12 cellular contexts compared by ENCODE assay signal in the genomic region with DNA sequence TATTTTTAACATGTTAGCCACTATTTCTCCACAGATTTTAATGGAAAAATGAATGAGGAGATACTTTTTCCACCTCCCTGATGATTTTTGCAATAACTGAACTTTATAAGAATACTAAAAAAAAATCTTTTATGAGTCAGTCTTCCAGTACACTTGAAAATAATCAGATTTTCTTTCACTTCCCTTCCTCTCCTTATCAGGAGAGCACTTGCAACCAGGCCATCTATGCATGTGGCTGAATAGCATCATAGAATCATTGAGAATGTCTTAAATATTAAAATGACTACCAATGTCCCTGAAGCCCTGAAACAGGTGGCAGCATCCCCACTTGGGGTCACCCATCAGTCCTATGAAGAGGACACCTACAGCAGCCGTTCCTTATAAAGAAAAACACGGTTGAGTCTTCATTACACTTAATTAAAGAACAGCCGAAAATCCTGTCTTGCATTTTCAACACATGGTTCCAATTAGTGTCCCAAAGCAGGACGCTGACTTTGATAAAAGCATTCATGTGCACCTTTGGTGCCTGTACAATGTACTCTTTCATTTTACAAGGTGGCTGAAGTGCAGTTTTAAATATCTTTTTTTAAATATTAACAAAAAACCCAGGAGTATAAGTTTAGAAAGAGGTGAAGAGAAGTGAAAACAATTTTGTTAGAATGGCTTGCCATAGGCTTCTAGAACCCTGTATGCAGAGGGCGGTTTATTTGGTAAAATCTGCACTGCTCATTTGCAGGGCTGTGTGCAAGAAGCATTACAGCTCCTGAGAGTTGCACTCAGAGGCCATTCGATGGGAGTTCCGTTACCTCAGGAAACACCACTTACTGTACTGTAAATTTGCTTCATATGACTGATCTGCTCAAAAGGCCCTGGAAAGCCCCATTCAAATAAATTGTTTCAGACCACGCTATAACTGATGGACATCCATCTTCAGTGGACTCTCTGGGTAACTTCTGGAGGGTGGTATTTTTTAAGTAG.
DNase-seq lines count a peak whose midpoint lies in the region; ATAC-seq and TF ChIP-seq lines count a peak whose summit lies in the region.
"Had no signal": no experiment of that assay in that cellular context is flagged by ENCODE, and none has a peak within 500 bp of the region (broad histone marks: within the 10 kb centered on the region; RNA-seq: fewer than 3 reads in every experiment).

No MANE protein-coding gene starts in this region.

- peaks cover 9% of the 10 kb centered on the region; the same call in 2 of the 3 replicates for H3K36me3 Mint-ChIP-seq in GM23338 (ENCODE audit: low read depth)
- H3K36me3 Mint-ChIP-seq in activated T-cell treated with anti-CD3 and anti-CD28 coated beads, Interleukin-2, amount 50 U/mL, for 24 hours (ENCODE audit: low read depth): no peaks in the 10 kb centered on the region
- H3K36me3 Mint-ChIP-seq: naive B cell had no signal

- peaks cover 4% of the 10 kb centered on the region; the same call in 2 of the 3 replicates for H3K9me3 Mint-ChIP-seq in GM23338
- H3K9me3 Mint-ChIP-seq in stimulated activated naive CD8-positive, alpha-beta T cell treated with anti-CD3 and anti-CD28 coated beads, Interleukin-15, amount 100 ng/mL, for 72 hours: peaks cover 4 to 7% of the 10 kb centered on the region in 2 donors
- peaks cover 3% of the 10 kb centered on the region for H3K9me3 Mint-ChIP-seq in activated T-cell treated with anti-CD3 and anti-CD28 coated beads, Interleukin-2, amount 50 U/mL, for 24 hours

- H3F3A ChIP-seq in GM23338 (replicated peaks; ENCODE audit: low read depth): no peaks in the 10 kb centered on the region

- no peaks in the 10 kb centered on the region for H3K4me1 ChIP-seq in GM23338 (ENCODE audit: insufficient read depth)
- H3K4me1 ChIP-seq: BLaER1, body of pancreas had no signal

- no peaks in the 10 kb centered on the region for H3K79me2 ChIP-seq in GM23338 (replicated peaks; ENCODE audit: insufficient read depth)

- no peak overlapping the region for H3K4me3 ChIP-seq in GM23338
- H3K4me3 ChIP-seq: BLaER1, body of pancreas had no signal

- H3K27me3 ChIP-seq in GM23338 (ENCODE audit: insufficient read depth): no peaks in the 10 kb centered on the region
- H3K27me3 ChIP-seq: BLaER1, body of pancreas had no signal

- H3K4me3 Mint-ChIP-seq in GM23338: no peak overlapping the region
- no peak overlapping the region for H3K4me3 Mint-ChIP-seq in stimulated activated naive CD8-positive, alpha-beta T cell treated with anti-CD3 and anti-CD28 coated beads, Interleukin-15, amount 100 ng/mL, for 72 hours
- no peak overlapping the region for H3K4me3 Mint-ChIP-seq in activated T-cell treated with anti-CD3 and anti-CD28 coated beads, Interleukin-2, amount 50 U/mL, for 24 hours
- H3K4me3 Mint-ChIP-seq: naive B cell had no signal

- H3K27ac Mint-ChIP-seq in GM23338: no peak overlapping the region
- H3K27ac Mint-ChIP-seq in stimulated activated naive CD8-positive, alpha-beta T cell treated with anti-CD3 and anti-CD28 coated beads, Interleukin-15, amount 100 ng/mL, for 72 hours: no peak overlapping the region
- no peak overlapping the region for H3K27ac Mint-ChIP-seq in activated T-cell treated with anti-CD3 and anti-CD28 coated beads, Interleukin-2, amount 50 U/mL, for 24 hours

- H3K27ac ChIP-seq in GM23338 (ENCODE audit: low read depth): no peak overlapping the region
- H3K27ac ChIP-seq: BLaER1, body of pancreas had no signal

- H3K4me1 Mint-ChIP-seq in GM23338: no peaks in the 10 kb centered on the region
- H3K4me1 Mint-ChIP-seq in stimulated activated naive CD8-positive, alpha-beta T cell treated with anti-CD3 and anti-CD28 coated beads, Interleukin-15, amount 100 ng/mL, for 72 hours: no peaks in the 10 kb centered on the region
- no peaks in the 10 kb centered on the region for H3K4me1 Mint-ChIP-seq in activated T-cell treated with anti-CD3 and anti-CD28 coated beads, Interleukin-2, amount 50 U/mL, for 24 hours (ENCODE audit: low read depth)

- H3K4me2 ChIP-seq in GM23338: no peak overlapping the region
- H3K4me2 ChIP-seq: BLaER1 had no signal

- H3K36me3 ChIP-seq in GM23338 (ENCODE audit: insufficient read depth): no peaks in the 10 kb centered on the region
- H3K36me3 ChIP-seq: BLaER1 had no signal

- H4K20me1 ChIP-seq in GM23338 (replicated peaks; ENCODE audit: insufficient read depth): no peaks in the 10 kb centered on the region
- H4K20me1 ChIP-seq: BLaER1 had no signal

- TF ChIP-seq CTCF in GM23338 (conservative IDR thresholded peaks at IDR 0.05; ENCODE audit: low read depth in 2 of 2): no peak

- ATAC-seq in GM18508 (IDR thresholded peaks at IDR 0.05; ENCODE audit: insufficient read depth, unreplicated experiment) (peak; percentile 53), GM21447 (IDR thresholded peaks at IDR 0.05; ENCODE audit: unreplicated experiment) (peak; percentile 50), HG03095 (IDR thresholded peaks at IDR 0.05; ENCODE audit: unreplicated experiment) (peak; percentile 61), GM23338 (no peak)
- ATAC-seq in stimulated activated naive CD8-positive, alpha-beta T cell treated with anti-CD3 and anti-CD28 coated beads, Interleukin-15, amount 100 ng/mL, for 72 hours: no peak
- ATAC-seq: body of pancreas had no signal

- H2AFZ ChIP-seq in GM23338: no peak overlapping the region

- DNase-seq in SK-N-DZ (ENCODE audit: low spot score) (peak; percentile 57), GM23338 (ENCODE audit: low spot score) (no peak), NCI-H526 (lab: John Stamatoyannopoulos, UW) (no peak)
- no peak for DNase-seq in stimulated activated naive CD8-positive, alpha-beta T cell treated with anti-CD3 and anti-CD28 coated beads, Interleukin-15, amount 100 ng/mL, for 72 hours
- DNase-seq in activated T-cell treated with anti-CD3 and anti-CD28 coated beads, Interleukin-2, amount 50 U/mL, for 24 hours: no peak
- DNase-seq: activated CD8-positive, alpha-beta memory T cell treated with anti-CD3 and anti-CD28 coated beads, Interleukin-2, amount 50 U/mL, for 48 hours; body of pancreas; naive B cell had no signal

- 0 out of 2 replicates have a peak, but pooled peaks cover 4% of the 10 kb centered on the region for H3K9me2 ChIP-seq in GM23338 (ENCODE audit: insufficient read depth)

- no peaks in the 10 kb centered on the region for H3K27me3 Mint-ChIP-seq in GM23338 (ENCODE audit: insufficient read depth, low read depth, poor library complexity)
- no peaks in the 10 kb centered on the region for H3K27me3 Mint-ChIP-seq in stimulated activated naive CD8-positive, alpha-beta T cell treated with anti-CD3 and anti-CD28 coated beads, Interleukin-15, amount 100 ng/mL, for 72 hours
- no peaks in the 10 kb centered on the region for H3K27me3 Mint-ChIP-seq in activated T-cell treated with anti-CD3 and anti-CD28 coated beads, Interleukin-2, amount 50 U/mL, for 24 hours
- H3K27me3 Mint-ChIP-seq: naive B cell had no signal

Comparison
In these comparisons a context has a peak if more than half of its experiments do, and no peak if none do; other contexts are left out.
1. ATAC-seq: peak in GM18508 (single experiment), GM21447 (single experiment) and HG03095 (single experiment); none in GM23338 (single experiment) and stimulated activated naive CD8-positive, alpha-beta T cell treated with anti-CD3 and anti-CD28 coated beads, Interleukin-15, amount 100 ng/mL, for 72 hours (single experiment).